In the genomic region with DNA sequence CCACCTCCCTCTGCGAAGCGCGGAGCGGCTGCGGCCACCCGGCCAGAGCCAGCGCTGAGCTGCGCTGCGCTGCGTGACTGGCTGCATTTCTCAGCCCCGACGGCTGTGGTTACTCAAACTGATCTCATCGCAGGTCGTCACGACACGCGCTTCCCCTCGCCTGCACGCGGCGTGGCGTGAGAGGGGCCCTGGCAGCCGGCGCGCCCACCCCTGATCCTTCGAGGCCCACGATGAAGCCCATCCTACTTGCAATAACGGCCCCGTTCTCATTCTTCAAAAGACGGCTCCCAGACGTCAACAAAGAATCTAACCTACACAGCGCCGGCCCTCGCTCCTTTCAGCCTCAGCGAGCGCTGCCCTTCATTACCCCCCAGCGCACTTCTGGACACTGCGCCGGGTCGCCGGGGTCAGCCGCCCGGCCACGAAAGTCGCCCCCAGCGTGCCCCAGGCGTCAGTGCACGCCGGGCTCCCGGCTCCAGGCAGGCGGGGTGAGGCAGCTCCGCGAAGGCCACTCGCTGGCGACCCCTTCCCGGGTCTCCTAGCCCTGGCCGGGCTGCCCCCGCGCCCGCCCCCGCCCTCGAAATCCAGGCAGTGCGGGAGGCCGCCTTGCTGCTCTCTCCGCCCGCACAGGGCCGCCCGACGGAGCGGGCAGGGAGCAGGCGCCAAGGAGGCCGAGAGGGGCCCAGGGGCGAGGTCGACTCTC, we compare ENCODE assay signal across 7 cellular contexts.
DNase-seq lines count a peak whose midpoint lies in the region; ATAC-seq and TF ChIP-seq lines count a peak whose summit lies in the region.

No MANE protein-coding gene starts in this region.

- H4K20me1 ChIP-seq in SU-DHL-6 (ENCODE audit: low read depth, low read length), result no peaks in the 10 kb centered on the region

- no peaks in the 10 kb centered on the region for H3K27me3 ChIP-seq in SU-DHL-6 (ENCODE audit: low read length)

- H3K27ac ChIP-seq in SU-DHL-6 (ENCODE audit: low read depth, low read length), result peak overlapping the region; percentile 97

- H3K4me2 ChIP-seq in SU-DHL-6 (ENCODE audit: low read depth, low read length, poor library complexity, severe bottlenecking), result peak overlapping the region; percentile 85

- in situ Hi-C loops in astrocyte of the spinal cord (cut with HindIII; ENCODE audit: low sequenced_read_pairs), result no loop called here

- H3K4me3 ChIP-seq in SU-DHL-6 (ENCODE audit: insufficient read depth, low read length, poor library complexity, severe bottlenecking), result no peak overlapping the region
- H3K4me3 ChIP-seq in astrocyte of the spinal cord (ENCODE audit: low read depth, low read length), result peak overlapping the region; percentile 38

- H3K9ac ChIP-seq in SU-DHL-6 (ENCODE audit: low read length), result peak overlapping the region; percentile 58

- TF ChIP-seq CTCF in SU-DHL-6 (IDR thresholded peaks at IDR 0.05; ENCODE audit: insufficient read depth, low read length, poor library complexity, severe bottlenecking) (no peak), astrocyte of the spinal cord (IDR thresholded peaks at IDR 0.05; ENCODE audit: low read depth, low read length) (no peak)

- H3K36me3 ChIP-seq in SU-DHL-6 (ENCODE audit: low read length), result no peaks in the 10 kb centered on the region

- DNase-seq in astrocyte of the spinal cord (ENCODE audit: low read depth, low spot score) (peak; percentile 39), iPS-NIHi7 (ENCODE audit: extremely low spot score) (peak; percentile 43), OCI-M2 (lab: John Stamatoyannopoulos, UW; ENCODE audit: unreplicated experiment) (no peak)
- DNase-seq in stimulated activated CD4-positive, alpha-beta T cell treated with anti-CD3 and anti-CD28 coated beads, Interleukin-2, amount 100 ng/mL, for 24 hours, result peak; percentile 36 to 44

- ATAC-seq in GM18868 (IDR thresholded peaks at IDR 0.05; ENCODE audit: unreplicated experiment) (peak; percentile 16), HG02885 (IDR thresholded peaks at IDR 0.05; ENCODE audit: poor library complexity, unreplicated experiment) (peak; percentile 29)

- peak overlapping the region; percentile 38 for H2AFZ ChIP-seq in SU-DHL-6 (ENCODE audit: low read depth, low read length, severe bottlenecking)

- H3F3A ChIP-seq in SU-DHL-6 (ENCODE audit: insufficient read depth), result peaks cover 52% of the 10 kb centered on the region

- no peaks in the 10 kb centered on the region for H3K79me2 ChIP-seq in SU-DHL-6 (ENCODE audit: insufficient read depth, low read length)

- peaks cover 5% of the 10 kb centered on the region; the same call in 1 of the 2 replicates for H3K9me3 ChIP-seq in SU-DHL-6 (ENCODE audit: insufficient read depth, low read length)

- H3K9me2 ChIP-seq in SU-DHL-6 (replicated peaks; ENCODE audit: insufficient read depth, low read length), result no peaks in the 10 kb centered on the region
